15 cellular contexts compared by ENCODE assay signal in genomic region chr18:23181547-23181946, GRCh38.
"Had no signal": no experiment of that assay in that cellular context is flagged by ENCODE, and none has a peak within 500 bp of the region (broad histone marks: within the 10 kb centered on the region; RNA-seq: fewer than 3 reads in every experiment).

No MANE protein-coding gene starts in this region.

- DNase-seq: activated CD4-positive, alpha-beta T cell treated with anti-CD3 and anti-CD28 coated beads for 48 hours; activated CD8-positive, alpha-beta memory T cell treated with anti-CD3 and anti-CD28 coated beads for 24 hours; activated naive CD4-positive, alpha-beta T cell treated with anti-CD3 and anti-CD28 coated beads, Interleukin-2, amount 10 ng/mL, durations not matched to agents 7 days and 5 days; caudate nucleus; colonic mucosa; gastrocnemius medialis; left ventricle myocardium inferior; mesendoderm; nephron progenitor cell; stimulated activated CD4-positive, alpha-beta T cell treated with anti-CD3 and anti-CD28 coated beads, Interleukin-2, amount 100 ng/mL, for 48 hours; stimulated activated naive CD4-positive, alpha-beta T cell treated with Interleukin-2 at 50 U/mL for 16 hours had no signal

- H3K4me3 Mint-ChIP-seq: activated naive CD4-positive, alpha-beta T cell treated with anti-CD3 and anti-CD28 coated beads, Interleukin-2, amount 10 ng/mL, durations not matched to agents 7 days and 5 days; activated T-helper 17 cell treated with anti-CD3 and anti-CD28 coated beads, Interleukin-2, amount 50 U/mL, for 72 hours; nephron progenitor cell; WTC11 had no signal

- H3K4me1 Mint-ChIP-seq: activated T-helper 17 cell treated with anti-CD3 and anti-CD28 coated beads, Interleukin-2, amount 50 U/mL, for 72 hours had no signal

- H3K36me3 ChIP-seq: colonic mucosa, gastrocnemius medialis, left ventricle myocardium inferior had no signal

- H3K27ac Mint-ChIP-seq: activated naive CD4-positive, alpha-beta T cell treated with anti-CD3 and anti-CD28 coated beads, Interleukin-2, amount 10 ng/mL, durations not matched to agents 7 days and 5 days; activated T-helper 17 cell treated with anti-CD3 and anti-CD28 coated beads, Interleukin-2, amount 50 U/mL, for 72 hours; nephron progenitor cell; WTC11 had no signal

- ATAC-seq: activated T-helper 17 cell treated with anti-CD3 and anti-CD28 coated beads, Interleukin-2, amount 50 U/mL, for 72 hours; gastrocnemius medialis; sciatic nerve; WTC11 had no signal

- H3K27ac ChIP-seq: colonic mucosa, gastrocnemius medialis had no signal

- FAIRE-seq: keratinocyte had no signal

- H3K36me3 Mint-ChIP-seq: activated naive CD4-positive, alpha-beta T cell treated with anti-CD3 and anti-CD28 coated beads, Interleukin-2, amount 10 ng/mL, durations not matched to agents 7 days and 5 days; WTC11 had no signal

- H3K4me3 ChIP-seq: colonic mucosa, gastrocnemius medialis, left ventricle myocardium inferior had no signal

- H3K27me3 ChIP-seq: colonic mucosa, gastrocnemius medialis had no signal

- H3K9me3 ChIP-seq: colonic mucosa, gastrocnemius medialis, left ventricle myocardium inferior had no signal

- H3K9me3 Mint-ChIP-seq: activated naive CD4-positive, alpha-beta T cell treated with anti-CD3 and anti-CD28 coated beads, Interleukin-2, amount 10 ng/mL, durations not matched to agents 7 days and 5 days; activated T-helper 17 cell treated with anti-CD3 and anti-CD28 coated beads, Interleukin-2, amount 50 U/mL, for 72 hours; nephron progenitor cell; WTC11 had no signal

- H3K4me1 ChIP-seq: colonic mucosa, gastrocnemius medialis had no signal
